In the genomic region with DNA sequence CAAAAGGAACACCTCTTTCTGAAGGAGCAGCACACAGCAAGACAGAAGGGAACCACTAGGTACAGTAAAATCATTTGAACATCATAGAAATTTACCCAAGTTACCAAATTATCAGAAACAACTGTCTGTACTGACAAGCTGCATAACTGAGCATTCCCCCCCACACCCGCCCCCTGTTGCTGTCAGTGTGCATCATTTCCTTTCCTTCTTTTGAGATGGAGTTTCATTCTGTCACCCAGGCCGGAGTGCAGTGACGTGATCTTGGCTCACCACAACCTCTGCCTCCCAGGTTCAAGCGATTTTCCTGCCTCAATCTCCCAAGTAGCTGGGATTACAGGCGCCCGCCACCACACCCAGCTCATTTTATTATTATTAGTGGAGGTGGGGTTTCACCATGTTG, we compare ENCODE assay signal across 15 cellular contexts.
A peak's percentile ranks its signal among the peaks of the same experiment; 100 is the strongest.
DNase-seq lines count a peak whose midpoint lies in the region; ATAC-seq and TF ChIP-seq lines count a peak whose summit lies in the region.
"Had no signal": no experiment of that assay in that cellular context is flagged by ENCODE, and none has a peak within 500 bp of the region (broad histone marks: within the 10 kb centered on the region; RNA-seq: fewer than 3 reads in every experiment).

No MANE protein-coding gene starts in this region.

- no peaks in the 10 kb centered on the region for H3K36me3 Mint-ChIP-seq in activated T-helper 17 cell treated with anti-CD3 and anti-CD28 coated beads, Interleukin-2, amount 50 U/mL, for 72 hours (ENCODE audit: low read depth)

- peak; percentile 28 to 40 for DNase-seq in activated T-cell treated with anti-CD3 and anti-CD28 coated beads, Interleukin-2, amount 50 U/mL, for 48 hours
- no peak for DNase-seq in activated T-cell treated with anti-CD3 and anti-CD28 coated beads for 4 hours
- no peak for DNase-seq in HL-60 (ENCODE audit: low read depth in 1 of 2, low spot score in 1 of 2)
- peak; percentile 26 for DNase-seq in fibroblast of pulmonary artery (ENCODE audit: low read depth)
- no peak for DNase-seq in stimulated activated naive CD4-positive, alpha-beta T cell (lab: John Stamatoyannopoulos, UW)
- DNase-seq in NCI-H2107 (lab: John Stamatoyannopoulos, UW) = no peak
- DNase-seq: CD8-positive, alpha-beta memory T cell; NCI-H1417 treated with DMSO at 0.1 percent for 48 hours; NCI-H187 treated with DMSO at 0.1 percent for 48 hours; NCI-H345; NCI-H524 treated with DMSO at 0.1 percent for 48 hours had no signal

- no peaks in the 10 kb centered on the region for H3K27me3 Mint-ChIP-seq in activated T-helper 17 cell treated with anti-CD3 and anti-CD28 coated beads, Interleukin-2, amount 50 U/mL, for 72 hours
- H3K27me3 Mint-ChIP-seq: CD8-positive, alpha-beta memory T cell had no signal

- H3K4me3 ChIP-seq in HL-60 (replicated peaks; ENCODE audit: insufficient read depth, low read length) (no peak overlapping the region), fibroblast of pulmonary artery (replicated peaks; ENCODE audit: low read depth, low read length) (no peak overlapping the region)
- H3K4me3 ChIP-seq: BLaER1 treated with 17β-estradiol and CSF1 and Interleukin-3, amounts not matched to agents 10 nM and 100 nM had no signal

- H3K9me3 Mint-ChIP-seq in activated T-helper 17 cell treated with anti-CD3 and anti-CD28 coated beads, Interleukin-2, amount 50 U/mL, for 72 hours = no peaks in the 10 kb centered on the region
- H3K9me3 Mint-ChIP-seq: CD8-positive, alpha-beta memory T cell had no signal

- H3K27ac Mint-ChIP-seq in activated T-helper 17 cell treated with anti-CD3 and anti-CD28 coated beads, Interleukin-2, amount 50 U/mL, for 72 hours = no peak overlapping the region
- H3K27ac Mint-ChIP-seq: CD8-positive, alpha-beta memory T cell had no signal

- no peaks in the 10 kb centered on the region for H3K27me3 ChIP-seq in HL-60 (ENCODE audit: insufficient read depth, poor library complexity, severe bottlenecking)
- H3K27me3 ChIP-seq: BLaER1 treated with 17β-estradiol and CSF1 and Interleukin-3, amounts not matched to agents 10 nM and 100 nM had no signal

- no peak overlapping the region for H3K4me3 Mint-ChIP-seq in activated T-helper 17 cell treated with anti-CD3 and anti-CD28 coated beads, Interleukin-2, amount 50 U/mL, for 72 hours
- H3K4me3 Mint-ChIP-seq: CD8-positive, alpha-beta memory T cell had no signal

- peak; percentile 12 for ATAC-seq in activated T-helper 17 cell treated with anti-CD3 and anti-CD28 coated beads, Interleukin-2, amount 50 U/mL, for 72 hours (replicated peaks)
- no peak for ATAC-seq in GM21390 (IDR thresholded peaks at IDR 0.05; ENCODE audit: unreplicated experiment)

- H3K27ac ChIP-seq in HL-60 (replicated peaks) = peak overlapping the region; percentile 31; the same call in 1 of the 2 replicates
- H3K27ac ChIP-seq: BLaER1 treated with 17β-estradiol and CSF1 and Interleukin-3, amounts not matched to agents 10 nM and 100 nM; RWPE1 had no signal

- TF ChIP-seq CTCF in HL-60 (IDR thresholded peaks at IDR 0.05; ENCODE audit: insufficient read depth, low read length) (no peak), fibroblast of pulmonary artery (IDR thresholded peaks at IDR 0.05; ENCODE audit: low read length, missing control alignments) (no peak)

- no peaks in the 10 kb centered on the region for H3K4me1 Mint-ChIP-seq in activated T-helper 17 cell treated with anti-CD3 and anti-CD28 coated beads, Interleukin-2, amount 50 U/mL, for 72 hours
- H3K4me1 Mint-ChIP-seq: CD8-positive, alpha-beta memory T cell had no signal

Comparison
In these comparisons a context has a peak if more than half of its experiments do, and no peak if none do; other contexts are left out.
1. DNase-seq: peak in activated T-cell treated with anti-CD3 and anti-CD28 coated beads, Interleukin-2, amount 50 U/mL, for 48 hours (2 of 2) and fibroblast of pulmonary artery (single experiment); none in activated T-cell treated with anti-CD3 and anti-CD28 coated beads for 4 hours (single experiment), HL-60 (0 of 2), stimulated activated naive CD4-positive, alpha-beta T cell (0 of 6) and NCI-H2107 (single experiment).